ENCODE assay signal across 19 cellular contexts in the genomic region with DNA sequence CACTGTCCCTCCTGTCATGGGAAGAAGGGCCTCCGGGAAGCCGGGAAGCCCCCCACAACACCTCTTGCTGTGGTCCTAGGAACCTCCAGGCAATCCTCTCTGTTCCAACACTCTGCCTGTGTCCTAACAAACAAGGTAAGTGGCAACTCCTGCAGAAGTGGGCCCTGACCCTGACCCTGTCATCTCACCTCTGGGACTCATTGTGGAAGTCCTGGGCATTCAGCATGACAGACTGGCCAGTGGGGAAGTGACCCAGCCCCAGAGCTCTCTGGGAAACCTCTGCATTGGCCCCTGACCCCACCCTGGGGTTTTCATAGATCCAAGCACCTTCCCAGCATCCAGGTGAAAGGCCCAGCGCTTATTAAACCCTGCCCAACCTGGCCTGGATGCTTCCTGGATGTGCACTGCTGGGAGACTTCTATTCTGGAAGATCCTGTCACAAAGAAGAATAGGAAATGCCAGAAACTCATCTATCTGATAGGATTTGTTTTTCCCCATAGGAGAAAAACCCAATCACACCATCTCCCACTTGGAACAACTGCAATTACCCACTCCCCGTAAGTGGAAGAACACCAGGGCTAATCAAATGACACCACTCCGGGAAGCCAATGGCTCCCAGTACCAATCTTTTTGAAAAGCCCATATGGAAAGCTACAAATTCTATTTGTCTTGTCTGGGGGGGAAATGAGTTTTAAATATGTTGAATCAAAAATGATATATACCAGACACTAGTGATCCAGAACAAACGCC. TPM values are rescaled to one million over a fixed set of nuclear protein-coding genes. Genes with fewer than 3 reads are reported as not detected.
DNase-seq lines count a peak whose midpoint lies in the region; ATAC-seq, FAIRE-seq and TF ChIP-seq lines count a peak whose summit lies in the region.
"Had no signal": no experiment of that assay in that cellular context is flagged by ENCODE, and none has a peak within 500 bp of the region (broad histone marks: within the 10 kb centered on the region; RNA-seq: fewer than 3 reads in every experiment).

No MANE protein-coding gene starts in this region.

- H3K4me3 Mint-ChIP-seq in nephron progenitor cell, result peak overlapping the region; percentile 8
- no peak overlapping the region for H3K4me3 Mint-ChIP-seq in stimulated activated effector memory CD8-positive, alpha-beta T cell treated with anti-CD3 and anti-CD28 coated beads, Interleukin-12 subunit alpha, Interleukin-12 subunit beta, amount 100 ng/mL, for 72 hours
- H3K4me3 Mint-ChIP-seq: CD4-positive, alpha-beta memory T cell had no signal

- no peak overlapping the region for H3K14ac ChIP-seq in H1 (ENCODE audit: insufficient read length)

- H3K9me3 ChIP-seq in A673 (ENCODE audit: low read depth, low read length, poor library complexity, severe bottlenecking), result no peaks in the 10 kb centered on the region
- no peaks in the 10 kb centered on the region for H3K9me3 ChIP-seq in H1 (ENCODE audit: insufficient read depth in 2 of 2, low read depth in 1 of 2, low read length in 1 of 2)
- H3K9me3 ChIP-seq in subcutaneous abdominal adipose tissue (ENCODE audit: control insufficient read depth in 5 of 5, low read length in 5 of 5), result no peaks in the 10 kb centered on the region
- H3K9me3 ChIP-seq in sigmoid colon, result no peaks in the 10 kb centered on the region
- H3K9me3 ChIP-seq: BE2C, HAP-1 had no signal

- 93% methylated on average over 6 of the region's 6 CpGs; no CpG with 5 or more reads in 1 of the 2 experiments for WGBS in H1 (ENCODE audit: extremely low coverage in 1 of 2, insufficient coverage in 1 of 2, insufficient read length in 1 of 2, insufficient replicate concordance in 2 of 2, low coverage in 1 of 2, low lambda C conversion rate in 2 of 2, missing lambda C conversion rate in 1 of 2), 2 experiments
- WGBS in sigmoid colon, 2 donors, result 94% methylated on average over 6 of the region's 6 CpGs

- H3K27ac Mint-ChIP-seq in nephron progenitor cell, result no peak overlapping the region
- H3K27ac Mint-ChIP-seq in stimulated activated effector memory CD8-positive, alpha-beta T cell treated with anti-CD3 and anti-CD28 coated beads, Interleukin-12 subunit alpha, Interleukin-12 subunit beta, amount 100 ng/mL, for 72 hours, result no peak overlapping the region
- H3K27ac Mint-ChIP-seq: CD4-positive, alpha-beta memory T cell had no signal

- H3K4me1 Mint-ChIP-seq in nephron progenitor cell, result peaks cover 34% of the 10 kb centered on the region
- H3K4me1 Mint-ChIP-seq in stimulated activated effector memory CD8-positive, alpha-beta T cell treated with anti-CD3 and anti-CD28 coated beads, Interleukin-12 subunit alpha, Interleukin-12 subunit beta, amount 100 ng/mL, for 72 hours, result no peaks in the 10 kb centered on the region
- H3K4me1 Mint-ChIP-seq: CD4-positive, alpha-beta memory T cell had no signal

- no peak for FAIRE-seq in H1 (lab: Jason Lieb, UNC)
- FAIRE-seq: A204.1, GM12878, HepG2, HTR-8/SVneo had no signal

- no peak for ATAC-seq in stimulated activated effector memory CD8-positive, alpha-beta T cell treated with anti-CD3 and anti-CD28 coated beads, Interleukin-12 subunit alpha, Interleukin-12 subunit beta, amount 100 ng/mL, for 72 hours
- ATAC-seq: GM12878 had no signal

- H2BK120ac ChIP-seq in H1 (replicated peaks; ENCODE audit: low read depth, low read length), result no peak overlapping the region

- H3K36me3 ChIP-seq in A673 (ENCODE audit: insufficient read depth, low read length, poor library complexity, severe bottlenecking), result no peaks in the 10 kb centered on the region
- no peaks in the 10 kb centered on the region for H3K36me3 ChIP-seq in H1 (ENCODE audit: control insufficient read depth in 2 of 4, insufficient read depth in 4 of 4, low read length in 3 of 4)
- no peaks in the 10 kb centered on the region for H3K36me3 ChIP-seq in subcutaneous abdominal adipose tissue (ENCODE audit: control insufficient read depth in 5 of 5, insufficient read depth in 5 of 5, low read length in 5 of 5)
- no peaks in the 10 kb centered on the region for H3K36me3 ChIP-seq in sigmoid colon
- H3K36me3 ChIP-seq: BE2C, HAP-1 had no signal

- H4K8ac ChIP-seq in H1 (ENCODE audit: extremely low read depth, insufficient read depth, low read length), result no peak overlapping the region

- TF ChIP-seq EP300 in H1 (IDR thresholded peaks at IDR 0.05; ENCODE audit: borderline replicate concordance in 1 of 2, low read depth in 2 of 2, low read length in 2 of 2) (no peak), sigmoid colon (IDR thresholded peaks at IDR 0.05) (no peak)

- H3K27ac ChIP-seq in A673 (ENCODE audit: low read depth, low read length, poor library complexity, severe bottlenecking) (peak overlapping the region; percentile 94), H1 (ENCODE audit: low read depth, low read length) (no peak overlapping the region), subcutaneous abdominal adipose tissue (ENCODE audit: low read depth, low read length) (peak overlapping the region; percentile 73), sigmoid colon (no peak overlapping the region)
- H3K27ac ChIP-seq: C4-2B had no signal

- H2BK12ac ChIP-seq in H1 (ENCODE audit: low read depth, low read length), result 0 out of 2 replicates have a peak overlapping the region, but pooled peaks have one; percentile 1

- DNase-seq in A673 (ENCODE audit: low spot score), result no peak
- no peak for DNase-seq in H1 (ENCODE audit: low read depth in 1 of 2, low spot score in 2 of 2)
- no peak for DNase-seq in nephron progenitor cell
- no peak for DNase-seq in ecto neural progenitor cell (ENCODE audit: low spot score)
- no peak for DNase-seq in stimulated activated effector memory CD8-positive, alpha-beta T cell treated with anti-CD3 and anti-CD28 coated beads, Interleukin-12 subunit alpha, Interleukin-12 subunit beta, amount 100 ng/mL, for 72 hours (ENCODE audit: low spot score in 2 of 2)
- DNase-seq in sigmoid colon, result no peak
- DNase-seq: CD4-positive, alpha-beta memory T cell; DMS79; GOT3 had no signal

- no TSS peak for BruUV-seq in A673 (replicated peaks; lab: Mats Ljungman, UMichigan)

- H4K91ac ChIP-seq in H1 (replicated peaks; ENCODE audit: insufficient read length, low read length), result no peak overlapping the region

- peaks cover 37% of the 10 kb centered on the region for H3K4me1 ChIP-seq in A673 (ENCODE audit: insufficient read depth, low read length, poor library complexity, severe bottlenecking)
- peaks cover 4 to 26% (median 18%) of the 10 kb centered on the region in 4 experiments for H3K4me1 ChIP-seq in H1 (replicated peaks in 1 of 4; ENCODE audit: control insufficient read depth in 3 of 4, insufficient read depth in 4 of 4, low read length in 3 of 4)
- H3K4me1 ChIP-seq in subcutaneous abdominal adipose tissue (ENCODE audit: control insufficient read depth in 5 of 5, insufficient read depth in 5 of 5, low read length in 5 of 5), result peaks cover 0 to 54% (median 40%) of the 10 kb centered on the region in 5 donors
- peaks cover 0 to 19% (median 13%) of the 10 kb centered on the region in 4 donors for H3K4me1 ChIP-seq in sigmoid colon

- H3K18ac ChIP-seq in H1 (ENCODE audit: extremely low read depth, low read length), result no peak overlapping the region

- no peak overlapping the region for H3K23ac ChIP-seq in H1 (ENCODE audit: insufficient read length)

- no peak overlapping the region for H3K4me2 ChIP-seq in H1 (ENCODE audit: insufficient read depth in 1 of 2, low read depth in 2 of 2, low read length in 2 of 2)

- no peak overlapping the region for H2BK20ac ChIP-seq in H1 (ENCODE audit: low read length)

- H4K5ac ChIP-seq in H1 (ENCODE audit: insufficient read length, low read depth, low read length), result no peak overlapping the region

- H3K4me3 ChIP-seq in A673 (ENCODE audit: low read depth, low read length, poor library complexity, severe bottlenecking) (no peak overlapping the region), H1 (ENCODE audit: extremely low read depth in 1 of 4, insufficient read depth in 2 of 4, low read depth in 3 of 4, low read length in 4 of 4) (no peak overlapping the region), subcutaneous abdominal adipose tissue (ENCODE audit: low read depth in 1 of 5, low read length in 5 of 5) (no peak overlapping the region), sigmoid colon (no peak overlapping the region)
- H3K4me3 ChIP-seq: GM12878, HAP-1 had no signal

- H3K27me3 ChIP-seq in A673 (replicated peaks; ENCODE audit: insufficient read depth, low read depth, low read length, poor library complexity) (no peaks in the 10 kb centered on the region), H1 (replicated peaks in 1 of 4; ENCODE audit: control insufficient read depth in 3 of 4, extremely low read depth in 1 of 4, insufficient read depth in 3 of 4, low read length in 3 of 4) (peaks cover 0 to 3% (median 0%) of the 10 kb centered on the region in 4 experiments; a peak in 2 of 7 replicates), subcutaneous abdominal adipose tissue (ENCODE audit: control insufficient read depth in 5 of 5, insufficient read depth in 4 of 5, low read length in 5 of 5) (peaks cover 0 to 8% (median 0%) of the 10 kb centered on the region in 5 donors), sigmoid colon (peaks cover 0 to 10% (median 0%) of the 10 kb centered on the region in 3 donors)
- H3K27me3 ChIP-seq: BE2C had no signal

- H2BK15ac ChIP-seq in H1 (ENCODE audit: low read length), result no peak overlapping the region

- H3K27me3 Mint-ChIP-seq in nephron progenitor cell (ENCODE audit: low read depth, poor library complexity), result no peaks in the 10 kb centered on the region

- POLR2A ChIA-PET in A673 (lab: Charles Lee; ENCODE audit: low non-redundant PET) (no interaction called here), H1 (lab: Charles Lee; ENCODE audit: partially characterized antibody) (no interaction called here)

- H2AFZ ChIP-seq in H1 (ENCODE audit: low read length), result no peak overlapping the region

- no peaks in the 10 kb centered on the region for H4K20me1 ChIP-seq in H1 (replicated peaks in 1 of 2; ENCODE audit: control insufficient read depth in 1 of 2, insufficient read depth in 2 of 2, low read length in 2 of 2)

- H3K9ac ChIP-seq in H1 (replicated peaks in 1 of 4; ENCODE audit: extremely low read depth in 1 of 4, low read depth in 3 of 4, low read length in 3 of 4) (no peak overlapping the region), subcutaneous abdominal adipose tissue (ENCODE audit: low read length in 5 of 5) (no peak overlapping the region)

- CTCF ChIA-PET in A673 (lab: Charles Lee) (no interaction called here), H1 (lab: Charles Lee; ENCODE audit: partially characterized antibody) (interaction anchor here (0.9 to 1.3 kb wide), 5 partner anchors 10 to 138 kb away, joined by 3 to 4 read pairs (median 3); no protein-coding TSS in a partner anchor)

- TF ChIP-seq CTCF in A673 (conservative IDR thresholded peaks at IDR 0.05; ENCODE audit: low read depth, low read length) (no peak), H1 (IDR thresholded peaks at IDR 0.05; ENCODE audit: control extremely low read depth in 1 of 3, insufficient read depth in 1 of 3, low read depth in 1 of 3, low read length in 3 of 3) (no peak), nephron progenitor cell (IDR thresholded peaks at IDR 0.05) (no peak), sigmoid colon (IDR thresholded peaks at IDR 0.05) (no peak)

- H3K4ac ChIP-seq in H1 (replicated peaks; ENCODE audit: insufficient read length, low read depth, low read length), result no peak overlapping the region

- peaks cover 3% of the 10 kb centered on the region for H3K9me3 Mint-ChIP-seq in nephron progenitor cell
- H3K9me3 Mint-ChIP-seq in stimulated activated effector memory CD8-positive, alpha-beta T cell treated with anti-CD3 and anti-CD28 coated beads, Interleukin-12 subunit alpha, Interleukin-12 subunit beta, amount 100 ng/mL, for 72 hours, result no peaks in the 10 kb centered on the region

- intact Hi-C loops in A673 (cut with micrococcal nuclease; ENCODE audit: unreplicated experiment) (no loop called here), sigmoid colon (cut with DNase I) (no loop called here)

- no peak for TF ChIP-seq RAD21 in H1 (IDR thresholded peaks at IDR 0.05 in 1 of 2, conservative IDR thresholded peaks at IDR 0.05 in 1 of 2; ENCODE audit: low read depth in 2 of 2, low read length in 2 of 2)

- H2BK5ac ChIP-seq in H1 (ENCODE audit: low read depth, low read length), result no peak overlapping the region

- H3K79me1 ChIP-seq in H1 (ENCODE audit: low read depth, low read length), result no peaks in the 10 kb centered on the region; the same call in 1 of the 2 replicates

- no peak overlapping the region for H3K56ac ChIP-seq in H1 (replicated peaks; ENCODE audit: insufficient read length, low read depth, low read length)

- 0 out of 2 replicates have a peak overlapping the region, but pooled peaks have one; percentile 24 for H2AK5ac ChIP-seq in H1 (ENCODE audit: low read depth, low read length)

- no peaks in the 10 kb centered on the region for H3K79me2 ChIP-seq in H1 (ENCODE audit: control insufficient read depth in 1 of 2, insufficient read depth in 2 of 2, low read length in 2 of 2)

- no peaks in the 10 kb centered on the region for H3K36me3 Mint-ChIP-seq in nephron progenitor cell (ENCODE audit: low read depth)
- no peaks in the 10 kb centered on the region for H3K36me3 Mint-ChIP-seq in stimulated activated effector memory CD8-positive, alpha-beta T cell treated with anti-CD3 and anti-CD28 coated beads, Interleukin-12 subunit alpha, Interleukin-12 subunit beta, amount 100 ng/mL, for 72 hours
- H3K36me3 Mint-ChIP-seq: CD4-positive, alpha-beta memory T cell had no signal

- no peaks in the 10 kb centered on the region; the same call in 1 of the 2 replicates for H3K23me2 ChIP-seq in H1 (ENCODE audit: low read depth, low read length)

- TF ChIP-seq POLR2A in H1 (IDR thresholded peaks at IDR 0.05; ENCODE audit: control extremely low read depth in 1 of 2, low read depth in 2 of 2, low read length in 2 of 2), result no peak
- TF ChIP-seq POLR2A in sigmoid colon (IDR thresholded peaks at IDR 0.05), result no peak

RNA-seq across cellular contexts. Expression of a gene that starts 24.3 kb away (rescaled TPM):
- total RNA-seq in A673 (2021) (not detected in 2 replicates), sigmoid colon (1 to 10 TPM in 1 of 4 donors, under 1 TPM in 2, not detected in 1; 0.16 to 1.4 (median 0.27) TPM)
- total RNA-seq in H1 (2021; fragmentation: NEBNext Ultra II Directional; extraction: Animal tissue kit (Norgen Biotek cat#: 25700)), result not detected in 2 replicates
- polyA plus RNA-seq in H1 (2011; rRNA removed) (not detected in 2 replicates), sigmoid colon (1 to 10 TPM in 1 of 3 donors, not detected in 2; 5.4 TPM)
- not detected for polyA plus RNA-seq in H1 (2011; cell fraction: cytosol; rRNA removed)
- not detected for polyA plus RNA-seq in H1 (2011; cell fraction: nucleus; rRNA removed)
- not detected in 4 replicates for polyA plus RNA-seq in H1 (2012, experiment 1 of 2)
- not detected for polyA plus RNA-seq in H1 (2012, experiment 2 of 2)
- polyA plus RNA-seq in H1 (2013, experiment 1 of 2), result not detected
- polyA plus RNA-seq in H1 (2013, experiment 2 of 2), result not detected
- polyA minus RNA-seq in H1 (2011; rRNA and poly(A)+ RNA removed), result not detected in 2 replicates
- polyA minus RNA-seq in H1 (2011; cell fraction: cytosol; rRNA and poly(A)+ RNA removed), result not detected
- not detected for polyA minus RNA-seq in H1 (2011; cell fraction: nucleus; rRNA and poly(A)+ RNA removed)
- total RNA-seq: CD4-positive, alpha-beta memory T cell; G401; GM12878; HepG2 had no signal
- polyA plus RNA-seq: AG04450; CD4-positive, alpha-beta memory T cell; GM12878 had no signal

Comparison
In these comparisons a context has a peak if more than half of its experiments do, and no peak if none do; other contexts are left out.
1. H3K27ac ChIP-seq: peak in A673 (single experiment) and subcutaneous abdominal adipose tissue (single experiment); none in H1 (single experiment) and sigmoid colon (0 of 4).